ENCODE assay signal across 8 cellular contexts in genomic region chr1:24416666-24417391, GRCh38. TPM values are rescaled to one million over a fixed set of nuclear protein-coding genes. Genes with fewer than 3 reads are reported as not detected.
A peak's percentile ranks its signal among the peaks of the same experiment; 100 is the strongest.
DNase-seq lines count a peak whose midpoint lies in the region; ATAC-seq and TF ChIP-seq lines count a peak whose summit lies in the region.

No MANE protein-coding gene starts in this region.

- peak in 6 of 7 experiments; percentile 29 to 66 (median 50) for DNase-seq in CD8-positive, alpha-beta T cell
- DNase-seq in T-helper 22 cell (ENCODE audit: low read depth) = peak; percentile 39
- DNase-seq in natural killer cell treated with Interleukin-12 subunit alpha and Interleukin-12 subunit beta and Interleukin-15 and Interleukin-18, amount 100 ng/mL, for 72 hours (ENCODE audit: low spot score) = no peak
- no peak for DNase-seq in mesenteric fat pad (ENCODE audit: low spot score)
- no peak for DNase-seq in DMS153 (lab: John Stamatoyannopoulos, UW)

- H3K36me3 Mint-ChIP-seq in CD8-positive, alpha-beta T cell = peaks cover 47% of the 10 kb centered on the region
- no peaks in the 10 kb centered on the region for H3K36me3 Mint-ChIP-seq in natural killer cell treated with Interleukin-12 subunit alpha and Interleukin-12 subunit beta and Interleukin-15 and Interleukin-18, amount 100 ng/mL, for 72 hours

- peak overlapping the region; percentile 64 for H3K27ac ChIP-seq in CD8-positive, alpha-beta T cell (ENCODE audit: low read depth, low read length)
- H3K27ac ChIP-seq in HEK293 (ENCODE audit: extremely low read depth, low read depth, low read length) (no peak overlapping the region), ectodermal cell (ENCODE audit: insufficient read depth, low read depth, low read length, poor library complexity, severe bottlenecking) (no peak overlapping the region)

- CTCF ChIA-PET in CD8-positive, alpha-beta T cell (lab: Charles Lee) = interaction anchor here (0.6 to 7.2 kb wide), 20 partner anchors 8 to 431 kb away, joined by 3 to 75 read pairs (median 10); partner anchors contain the start of gene RCAN3
- CTCF ChIA-PET in HEK293 (lab: Yijun Ruan, JAX) = interaction anchor here (0.6 to 2.8 kb wide), 12 partner anchors 9 to 405 kb away, joined by 3 to 18 read pairs (median 4); no protein-coding TSS in a partner anchor

- peak overlapping the region; percentile 97 for H3K4me3 Mint-ChIP-seq in CD8-positive, alpha-beta T cell
- peak overlapping the region; percentile 99 for H3K4me3 Mint-ChIP-seq in natural killer cell treated with Interleukin-12 subunit alpha and Interleukin-12 subunit beta and Interleukin-15 and Interleukin-18, amount 100 ng/mL, for 72 hours

- peaks cover 10% of the 10 kb centered on the region for H3K36me3 ChIP-seq in CD8-positive, alpha-beta T cell (ENCODE audit: insufficient read depth, low read length)
- H3K36me3 ChIP-seq in HEK293 (ENCODE audit: control insufficient read depth in 2 of 2, insufficient read depth in 1 of 2, low read length in 2 of 2) (peaks cover 3 to 25% of the 10 kb centered on the region in 2 experiments; a peak in 2 of 3 replicates), ectodermal cell (ENCODE audit: control insufficient read depth, insufficient read depth, low read length) (no peaks in the 10 kb centered on the region)

- ATAC-seq in CD8-positive, alpha-beta T cell = peak; percentile 22
- ATAC-seq in natural killer cell treated with Interleukin-12 subunit alpha and Interleukin-12 subunit beta and Interleukin-15 and Interleukin-18, amount 100 ng/mL, for 72 hours = peak in 1 of 2 donors; percentile 18
- ATAC-seq in GM19324 (IDR thresholded peaks at IDR 0.05; ENCODE audit: low FRiP score, unreplicated experiment) = no peak

- intact Hi-C loops in CD8-positive, alpha-beta T cell (cut with DNase I, micrococcal nuclease) = loop anchor here (5.0 kb wide), 1 partner anchor 65 kb away; no protein-coding TSS in a partner anchor

- H3K9me3 ChIP-seq in CD8-positive, alpha-beta T cell (ENCODE audit: low read length) = no peaks in the 10 kb centered on the region
- no peaks in the 10 kb centered on the region for H3K9me3 ChIP-seq in HEK293 (ENCODE audit: control insufficient read depth, insufficient read depth, low read depth, low read length)
- no peaks in the 10 kb centered on the region for H3K9me3 ChIP-seq in ectodermal cell (ENCODE audit: control insufficient read depth, low read length)

- H3K4me1 ChIP-seq in CD8-positive, alpha-beta T cell (ENCODE audit: insufficient read depth, low read length) = peaks cover 43% of the 10 kb centered on the region
- peaks cover 6% of the 10 kb centered on the region for H3K4me1 ChIP-seq in HEK293 (ENCODE audit: control insufficient read depth, insufficient read depth, low read length)
- H3K4me1 ChIP-seq in ectodermal cell (ENCODE audit: control insufficient read depth, insufficient read depth, low read length) = no peaks in the 10 kb centered on the region

- WGBS in ectodermal cell, 2 experiments = 86% methylated on average over 10 of the region's 10 CpGs

- no peaks in the 10 kb centered on the region for H3K9me3 Mint-ChIP-seq in CD8-positive, alpha-beta T cell
- H3K9me3 Mint-ChIP-seq in natural killer cell treated with Interleukin-12 subunit alpha and Interleukin-12 subunit beta and Interleukin-15 and Interleukin-18, amount 100 ng/mL, for 72 hours = no peaks in the 10 kb centered on the region

- TF ChIP-seq CTCF in CD8-positive, alpha-beta T cell (IDR thresholded peaks at IDR 0.05) = no peak
- TF ChIP-seq CTCF in HEK293 (tag by site-specific recombination; IDR thresholded peaks at IDR 0.05) = no peak

- no peaks in the 10 kb centered on the region for H3K27me3 ChIP-seq in CD8-positive, alpha-beta T cell (ENCODE audit: insufficient read depth, low read length)
- H3K27me3 ChIP-seq in ectodermal cell (ENCODE audit: control insufficient read depth, insufficient read depth, low read length, poor library complexity, severe bottlenecking) = no peaks in the 10 kb centered on the region

- no peaks in the 10 kb centered on the region for H3K27me3 Mint-ChIP-seq in CD8-positive, alpha-beta T cell (ENCODE audit: low read depth)
- no peaks in the 10 kb centered on the region for H3K27me3 Mint-ChIP-seq in natural killer cell treated with Interleukin-12 subunit alpha and Interleukin-12 subunit beta and Interleukin-15 and Interleukin-18, amount 100 ng/mL, for 72 hours

- H3K4me3 ChIP-seq in CD8-positive, alpha-beta T cell (ENCODE audit: low read depth, low read length) = peak overlapping the region; percentile 78
- H3K4me3 ChIP-seq in HEK293 (ENCODE audit: low read depth, low read length) = peak overlapping the region; percentile 49
- peak overlapping the region; percentile 56 for H3K4me3 ChIP-seq in ectodermal cell (ENCODE audit: insufficient read depth, low read depth, low read length)

- peaks cover 82% of the 10 kb centered on the region for H3K4me1 Mint-ChIP-seq in CD8-positive, alpha-beta T cell (ENCODE audit: low read depth)
- H3K4me1 Mint-ChIP-seq in natural killer cell treated with Interleukin-12 subunit alpha and Interleukin-12 subunit beta and Interleukin-15 and Interleukin-18, amount 100 ng/mL, for 72 hours (ENCODE audit: low read depth in 2 of 2) = peaks cover 30 to 38% of the 10 kb centered on the region in 2 donors

- POLR2A ChIA-PET in CD8-positive, alpha-beta T cell (lab: Charles Lee) = interaction anchor here (0.6 to 3.8 kb wide), 8 partner anchors 12 to 216 kb away, joined by 3 to 18 read pairs (median 10); partner anchors contain the start of gene RCAN3
- POLR2A ChIA-PET in HEK293 (lab: Yijun Ruan, JAX) = interaction anchor here (0.5 to 0.7 kb wide), 3 partner anchors 72 to 88 kb away, joined by 3 to 7 read pairs (median 3); partner anchors contain the start of gene RCAN3

- H3K27ac Mint-ChIP-seq in CD8-positive, alpha-beta T cell = peak overlapping the region; percentile 93
- H3K27ac Mint-ChIP-seq in natural killer cell treated with Interleukin-12 subunit alpha and Interleukin-12 subunit beta and Interleukin-15 and Interleukin-18, amount 100 ng/mL, for 72 hours = peak overlapping the region; percentile 86 to 98

TF ChIP-seq in HEK293, 187 proteins besides CTCF, POLR2A, EP300 and RAD21:
- no peak for TF ChIP-seq PRDM10 (tag by site-specific recombination; IDR thresholded peaks at IDR 0.05)
- peak; percentile 28 for TF ChIP-seq ZNF335 (tag by site-specific recombination; conservative IDR thresholded peaks at IDR 0.05)
- TF ChIP-seq ZEB2 (tag by site-specific recombination; IDR thresholded peaks at IDR 0.05) = 0 out of 2 replicates have a peak, but pooled peaks have one; percentile 16

RNA-seq across cellular contexts. Expression of gene NIPAL3, which starts 1.2 kb away (rescaled TPM):
- 10 to 100 TPM; 22.3 to 22.7 TPM for total RNA-seq in CD8-positive, alpha-beta T cell
- 8.7 TPM for polyA plus RNA-seq in ectodermal cell (2013, experiment 1 of 4)
- 10.0 TPM for polyA plus RNA-seq in ectodermal cell (2013, experiment 2 of 4)
- polyA plus RNA-seq in ectodermal cell (2013, experiment 3 of 4) = 8.7 TPM
- polyA plus RNA-seq in ectodermal cell (2013, experiment 4 of 4) = 8.2 TPM
- total RNA-seq in natural killer cell treated with Interleukin-12 subunit alpha and Interleukin-12 subunit beta and Interleukin-15 and Interleukin-18, amount 100 ng/mL, for 72 hours = 10 to 100 TPM; 22.0 to 28.1 TPM
- 9.6 TPM for total RNA-seq in mesenteric fat pad

RNA-seq across cellular contexts. Expression of gene STPG1, which starts 3.2 kb away (rescaled TPM):
- 1 to 10 TPM; 2.0 to 2.4 TPM for total RNA-seq in CD8-positive, alpha-beta T cell
- 15.6 TPM for polyA plus RNA-seq in ectodermal cell (2013, experiment 1 of 4)
- 15.3 TPM for polyA plus RNA-seq in ectodermal cell (2013, experiment 2 of 4)
- polyA plus RNA-seq in ectodermal cell (2013, experiment 3 of 4) = 12.0 TPM
- polyA plus RNA-seq in ectodermal cell (2013, experiment 4 of 4) = 13.3 TPM
- total RNA-seq in natural killer cell treated with Interleukin-12 subunit alpha and Interleukin-12 subunit beta and Interleukin-15 and Interleukin-18, amount 100 ng/mL, for 72 hours = 1 to 10 TPM; 2.3 to 5.4 TPM
- total RNA-seq in mesenteric fat pad = 7.5 TPM

Comparison
In these comparisons a context has a peak if more than half of its experiments do, and no peak if none do; other contexts are left out.
1. DNase-seq: peak in CD8-positive, alpha-beta T cell (6 of 7) and T-helper 22 cell (single experiment); none in natural killer cell treated with Interleukin-12 subunit alpha and Interleukin-12 subunit beta and Interleukin-15 and Interleukin-18, amount 100 ng/mL, for 72 hours (single experiment), mesenteric fat pad (single experiment) and DMS153 (single experiment).
2. Peak in every context shown above with its lines, with median percentiles within 50 percentile points of each other: H3K4me3 ChIP-seq.